Comparison of ENCODE assay signal across 17 cellular contexts in genomic region chr6:9875605-9876353, GRCh38.
"Had no signal": no experiment of that assay in that cellular context is flagged by ENCODE, and none has a peak within 500 bp of the region (broad histone marks: within the 10 kb centered on the region; RNA-seq: fewer than 3 reads in every experiment).

No MANE protein-coding gene starts in this region.

- H3K9me3 ChIP-seq: adrenal gland, ovary, sigmoid colon had no signal

- DNase-seq: activated CD4-positive, alpha-beta memory T cell treated with anti-CD3 and anti-CD28 coated beads for 36 hours; activated CD4-positive, alpha-beta T cell treated with anti-CD3 and anti-CD28 coated beads for 1 hour; activated naive CD4-positive, alpha-beta T cell treated with anti-CD3 and anti-CD28 coated beads for 36 hours; adrenal gland; central memory CD4-positive, alpha-beta T cell; cortex of kidney; erythroblast; left ventricle myocardium inferior; ovary; sigmoid colon; stimulated activated CD4-positive, alpha-beta T cell treated with anti-CD3 and anti-CD28 coated beads, Interleukin-2, amount 100 ng/mL, for 24 hours; stimulated activated naive CD4-positive, alpha-beta T cell treated with Interleukin-2 at 50 U/mL for 16 hours; SW 1271 had no signal

- H3K4me3 ChIP-seq: adrenal gland, left ventricle myocardium inferior, ovary, sigmoid colon had no signal

- H3K36me3 Mint-ChIP-seq: activated CD4-positive, alpha-beta memory T cell treated with anti-CD3 and anti-CD28 coated beads for 36 hours; type B pancreatic cell had no signal

- H3K4me1 ChIP-seq: adrenal gland, left ventricle myocardium inferior, sigmoid colon had no signal

- H3K4me1 Mint-ChIP-seq: neural crest cell had no signal

- H3K27me3 Mint-ChIP-seq: activated CD4-positive, alpha-beta memory T cell treated with anti-CD3 and anti-CD28 coated beads for 36 hours; type B pancreatic cell had no signal

- H3K27ac ChIP-seq: adrenal gland, left ventricle myocardium inferior, ovary, sigmoid colon had no signal

- H3K36me3 ChIP-seq: adrenal gland, left ventricle myocardium inferior, ovary, sigmoid colon had no signal

- H3K27me3 ChIP-seq: adrenal gland, ovary, sigmoid colon had no signal

- H3K9me3 Mint-ChIP-seq: type B pancreatic cell had no signal

- H3K4me3 Mint-ChIP-seq: activated CD4-positive, alpha-beta memory T cell treated with anti-CD3 and anti-CD28 coated beads for 36 hours; activated naive CD4-positive, alpha-beta T cell treated with anti-CD3 and anti-CD28 coated beads for 36 hours; activated T-helper 1 cell treated with anti-CD3 and anti-CD28 coated beads, Interleukin-12 subunit alpha, Interleukin-12 subunit beta, Interleukin-2, Interleukin-4 antibody, amounts not matched to agents 30 ng/mL and 10 ng/mL and 1 ng/mL, durations not matched to agents 14 hours and 24 hours and 36 hours; neural crest cell; T-helper 2 cell treated with Interferon-gamma antibody and Interleukin-4, amounts not matched to agents 5 μg/mL and 100 μg/mL, for 36 hours; type B pancreatic cell had no signal
